In the genomic region with DNA sequence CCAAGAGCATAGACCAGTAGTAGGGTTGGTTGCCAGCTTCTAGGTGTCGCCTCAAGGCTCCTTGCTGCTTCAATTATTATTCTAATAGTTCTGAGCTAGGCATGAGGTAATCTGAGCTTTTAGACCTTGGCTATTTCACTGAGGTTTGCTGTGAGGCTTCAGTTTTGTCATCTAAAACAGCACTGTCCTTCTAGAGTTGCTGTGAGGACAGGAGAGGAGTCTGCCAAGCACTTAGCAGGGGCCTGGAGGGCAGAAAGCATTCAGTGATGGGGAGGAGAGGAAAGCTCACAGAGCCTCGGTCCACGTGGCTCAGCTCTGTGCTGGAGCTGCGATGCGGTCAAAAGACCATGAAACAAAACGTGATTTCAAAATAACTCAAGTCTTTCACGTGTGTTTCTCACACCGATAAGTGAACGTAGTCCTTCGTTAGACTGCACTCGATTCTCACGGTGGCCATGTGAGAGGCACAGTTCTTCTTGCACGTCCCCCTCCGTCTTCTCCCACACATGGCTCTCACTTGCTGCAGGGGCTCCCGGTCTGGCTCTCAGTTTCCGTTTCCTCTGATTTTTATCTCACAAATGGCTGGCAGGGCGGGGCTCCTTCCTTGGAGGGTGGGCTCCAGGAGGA, we compare ENCODE assay signal across 8 cellular contexts.
DNase-seq lines count a peak whose midpoint lies in the region; ATAC-seq and TF ChIP-seq lines count a peak whose summit lies in the region.

No MANE protein-coding gene starts in this region.

- H3K36me3 Mint-ChIP-seq in natural killer cell = no peaks in the 10 kb centered on the region

- peak overlapping the region; percentile 83 to 84 for H3K27ac Mint-ChIP-seq in natural killer cell

- H3K36me3 ChIP-seq in heart left ventricle = no peaks in the 10 kb centered on the region

- H3K4me1 Mint-ChIP-seq in natural killer cell = peaks cover 68 to 69% of the 10 kb centered on the region in 2 donors

- ATAC-seq in heart left ventricle = peak in 2 of 4 donors; percentile 26 to 52
- peak; percentile 48 for ATAC-seq in HG03066 (IDR thresholded peaks at IDR 0.05; ENCODE audit: low read depth, unreplicated experiment)
- peak; percentile 27 to 67 (median 55) for ATAC-seq in natural killer cell

- no peaks in the 10 kb centered on the region for H3K27me3 Mint-ChIP-seq in natural killer cell (ENCODE audit: low read depth in 2 of 2)

- H3K4me3 ChIP-seq in heart left ventricle = peak overlapping the region in 4 of 12 donors; percentile 2 to 25 (median 17)

- DNase-seq in heart left ventricle = peak in 2 of 5 donors; percentile 26 to 38
- no peak for DNase-seq in cardiac septum (ENCODE audit: low spot score)
- peak; percentile 22 for DNase-seq in activated T-cell treated with anti-CD3 and anti-CD28 coated beads for 4 hours
- DNase-seq in natural killer cell = no peak
- DNase-seq in iPS-NIHi11 (ENCODE audit: low spot score) = no peak
- DNase-seq in SHP77 (lab: John Stamatoyannopoulos, UW) = no peak
- DNase-seq in substantia nigra (lab: John Stamatoyannopoulos, UW) = no peak

- WGBS in heart left ventricle, 4 donors = 31 to 42% (median 33%) methylated on average over 17 of the region's 17 CpGs

- H3K27me3 ChIP-seq in heart left ventricle = no peaks in the 10 kb centered on the region

- no peak for TF ChIP-seq POLR2A in heart left ventricle (IDR thresholded peaks at IDR 0.05)

- H3K9me3 ChIP-seq in heart left ventricle = no peaks in the 10 kb centered on the region

- H3K27ac ChIP-seq in heart left ventricle (peak overlapping the region in 8 of 12 donors; percentile 20 to 75 (median 49)), substantia nigra (ENCODE audit: low read depth, low read length, poor library complexity, severe bottlenecking) (no peak overlapping the region)

- no peaks in the 10 kb centered on the region for H3K9me3 Mint-ChIP-seq in natural killer cell

- no peak for TF ChIP-seq CTCF in heart left ventricle (IDR thresholded peaks at IDR 0.05)
- TF ChIP-seq CTCF in natural killer cell (IDR thresholded peaks at IDR 0.05) = no peak

- intact Hi-C loops in heart left ventricle (cut with DNase I) = loop anchor here in 5 of 10 donors (5.0 to 10.0 kb wide), 4 partner anchors 65 to 115 kb away; a partner anchor contains a TSS
- intact Hi-C loops in cardiac septum (cut with DNase I) = no loop called here
- intact Hi-C loops in natural killer cell (cut with micrococcal nuclease) = loop anchor here (5.0 kb wide), 1 partner anchor 112 kb away; a partner anchor contains a TSS

- peaks cover 6 to 57% (median 41%) of the 10 kb centered on the region in 12 donors for H3K4me1 ChIP-seq in heart left ventricle

- H3K4me3 Mint-ChIP-seq in natural killer cell = peak overlapping the region; percentile 64
